In the genomic region with DNA sequence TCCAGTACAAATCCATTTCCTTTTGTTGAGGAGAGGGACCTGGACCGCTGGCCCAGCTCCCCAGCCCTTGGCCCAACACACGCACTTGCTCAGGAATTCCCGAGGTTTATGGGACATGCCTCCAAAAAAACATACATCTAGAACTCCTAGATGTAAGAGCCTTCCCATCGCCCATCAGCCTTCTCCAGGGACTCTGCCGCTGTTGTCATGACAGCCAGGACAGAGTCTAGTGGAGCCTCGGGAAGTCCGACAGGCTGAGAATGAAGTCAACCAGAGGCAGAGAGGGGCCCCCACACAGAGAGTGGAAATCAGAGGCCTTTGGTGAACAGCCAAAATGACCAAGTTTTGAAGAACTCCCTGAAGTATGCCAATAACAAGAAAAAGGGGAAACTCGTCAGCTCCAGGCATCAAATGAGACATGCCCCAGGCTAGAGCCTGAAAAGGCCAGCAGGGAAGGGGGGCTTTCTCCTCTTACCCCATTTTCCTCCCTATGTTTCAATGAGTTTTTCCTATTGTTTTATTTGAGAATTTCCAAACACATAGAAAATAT, we compare ENCODE assay signal across 13 cellular contexts. TPM values are rescaled to one million over a fixed set of nuclear protein-coding genes. Genes with fewer than 3 reads are reported as not detected.
A peak's percentile ranks its signal among the peaks of the same experiment; 100 is the strongest.
DNase-seq lines count a peak whose midpoint lies in the region; ATAC-seq and TF ChIP-seq lines count a peak whose summit lies in the region.
"Had no signal": no experiment of that assay in that cellular context is flagged by ENCODE, and none has a peak within 500 bp of the region (broad histone marks: within the 10 kb centered on the region; RNA-seq: fewer than 3 reads in every experiment).

No MANE protein-coding gene starts in this region.

- no peaks in the 10 kb centered on the region for H3K36me3 ChIP-seq in osteoblast (ENCODE audit: insufficient read depth, low read length)
- H3K36me3 ChIP-seq: sigmoid colon had no signal

- no peaks in the 10 kb centered on the region for H3K9me3 ChIP-seq in osteoblast (ENCODE audit: low read depth, low read length)
- H3K9me3 ChIP-seq: sigmoid colon had no signal

- no peak overlapping the region for H3K4me3 Mint-ChIP-seq in activated CD8-positive, alpha-beta T cell treated with anti-CD3 and anti-CD28 coated beads, Interleukin-2, amount 10 ng/mL, durations not matched to agents 7 days and 5 days
- no peak overlapping the region for H3K4me3 Mint-ChIP-seq in progenitor cell of endocrine pancreas (ENCODE audit: low read depth)

- no peaks in the 10 kb centered on the region for H3K79me2 ChIP-seq in osteoblast (ENCODE audit: insufficient read depth, low read length)

- H3K27ac ChIP-seq in HL-60 (replicated peaks) (peak overlapping the region; percentile 85), osteoblast (ENCODE audit: low read depth, low read length) (no peak overlapping the region)
- H3K27ac ChIP-seq: 22Rv1 had no signal

- no peak overlapping the region for H2AFZ ChIP-seq in osteoblast (ENCODE audit: low read length)

- H3K36me3 Mint-ChIP-seq in activated CD8-positive, alpha-beta T cell treated with anti-CD3 and anti-CD28 coated beads, Interleukin-2, amount 10 ng/mL, durations not matched to agents 7 days and 5 days (ENCODE audit: low read depth): no peaks in the 10 kb centered on the region
- H3K36me3 Mint-ChIP-seq in progenitor cell of endocrine pancreas (ENCODE audit: insufficient read depth): no peaks in the 10 kb centered on the region

- POLR2A ChIA-PET in activated CD8-positive, alpha-beta T cell treated with anti-CD3 and anti-CD28 coated beads, Interleukin-2, amount 10 ng/mL, durations not matched to agents 7 days and 5 days (lab: Charles Lee): interaction anchor here (0.9 to 5.0 kb wide), 3 partner anchors 9 to 44 kb away, joined by 3 to 19 read pairs (median 9); partner anchors contain the start of gene CAB39

- TF ChIP-seq CTCF in HL-60 (IDR thresholded peaks at IDR 0.05; ENCODE audit: insufficient read depth, low read length): no peak
- no peak for TF ChIP-seq CTCF in osteoblast (IDR thresholded peaks at IDR 0.05; ENCODE audit: extremely low read depth, low read depth, low read length)
- no peak for TF ChIP-seq CTCF in progenitor cell of endocrine pancreas (IDR thresholded peaks at IDR 0.05; ENCODE audit: unreplicated experiment)

- H3K4me1 Mint-ChIP-seq in activated CD8-positive, alpha-beta T cell treated with anti-CD3 and anti-CD28 coated beads, Interleukin-2, amount 10 ng/mL, durations not matched to agents 7 days and 5 days (ENCODE audit: low read depth): peaks cover 72% of the 10 kb centered on the region
- H3K4me1 Mint-ChIP-seq in progenitor cell of endocrine pancreas (ENCODE audit: low read depth): peaks cover 13% of the 10 kb centered on the region

- H3K4me3 ChIP-seq in HL-60 (replicated peaks; ENCODE audit: insufficient read depth, low read length) (no peak overlapping the region), osteoblast (ENCODE audit: insufficient read depth, low read length) (no peak overlapping the region)
- H3K4me3 ChIP-seq: sigmoid colon had no signal

- H3K27ac Mint-ChIP-seq in activated CD8-positive, alpha-beta T cell treated with anti-CD3 and anti-CD28 coated beads, Interleukin-2, amount 10 ng/mL, durations not matched to agents 7 days and 5 days: peak overlapping the region; percentile 87
- H3K27ac Mint-ChIP-seq in progenitor cell of endocrine pancreas: no peak overlapping the region

- no peaks in the 10 kb centered on the region for H4K20me1 ChIP-seq in osteoblast (ENCODE audit: insufficient read depth, low read length)

- no peak for ATAC-seq in activated CD8-positive, alpha-beta T cell treated with anti-CD3 and anti-CD28 coated beads, Interleukin-2, amount 10 ng/mL, durations not matched to agents 7 days and 5 days

- H3K27me3 ChIP-seq in HL-60 (ENCODE audit: insufficient read depth, poor library complexity, severe bottlenecking) (no peaks in the 10 kb centered on the region), osteoblast (ENCODE audit: insufficient read depth, low read length) (no peaks in the 10 kb centered on the region)
- H3K27me3 ChIP-seq: sigmoid colon had no signal

- no peak overlapping the region for H3K4me2 ChIP-seq in osteoblast (ENCODE audit: insufficient read depth, low read length)

- peak; percentile 19 for DNase-seq in DMS 273 (lab: John Stamatoyannopoulos, UW; ENCODE audit: unreplicated experiment)
- DNase-seq in DMS 273 treated with DMSO at 0.1 percent for 48 hours (lab: John Stamatoyannopoulos, UW): no peak
- DNase-seq in HL-60 (ENCODE audit: low read depth in 1 of 2, low spot score in 1 of 2): peak in 1 of 2 experiments; percentile 45
- no peak for DNase-seq in activated CD8-positive, alpha-beta T cell treated with anti-CD3 and anti-CD28 coated beads, Interleukin-2, amount 10 ng/mL, durations not matched to agents 7 days and 5 days
- DNase-seq in osteoblast (ENCODE audit: insufficient read length, low spot score, missing footprints): peak; percentile 84
- DNase-seq in progenitor cell of endocrine pancreas (ENCODE audit: low spot score, unreplicated experiment): no peak
- DNase-seq in cerebellar nuclear complex (lab: John Stamatoyannopoulos, UW): no peak
- no peak for DNase-seq in hypothalamus (lab: John Stamatoyannopoulos, UW)
- DNase-seq: activated naive CD4-positive, alpha-beta T cell; kidney; sigmoid colon; SW 1271 had no signal

- H3K4me1 ChIP-seq in osteoblast (ENCODE audit: insufficient read depth, low read length): peaks cover 11% of the 10 kb centered on the region
- H3K4me1 ChIP-seq: sigmoid colon had no signal

- H3K9me3 Mint-ChIP-seq in activated CD8-positive, alpha-beta T cell treated with anti-CD3 and anti-CD28 coated beads, Interleukin-2, amount 10 ng/mL, durations not matched to agents 7 days and 5 days (ENCODE audit: insufficient read depth): no peaks in the 10 kb centered on the region
- no peaks in the 10 kb centered on the region for H3K9me3 Mint-ChIP-seq in progenitor cell of endocrine pancreas (ENCODE audit: low read depth)

- CTCF ChIA-PET in activated CD8-positive, alpha-beta T cell treated with anti-CD3 and anti-CD28 coated beads, Interleukin-2, amount 10 ng/mL, durations not matched to agents 7 days and 5 days (lab: Charles Lee): interaction anchor here (1.1 to 3.2 kb wide), 7 partner anchors 9 to 129 kb away, joined by 3 to 13 read pairs (median 4); partner anchors contain the start of gene CAB39

- H3K27me3 Mint-ChIP-seq in activated CD8-positive, alpha-beta T cell treated with anti-CD3 and anti-CD28 coated beads, Interleukin-2, amount 10 ng/mL, durations not matched to agents 7 days and 5 days (ENCODE audit: low read depth): no peaks in the 10 kb centered on the region
- peaks cover 7% of the 10 kb centered on the region for H3K27me3 Mint-ChIP-seq in progenitor cell of endocrine pancreas

RNA-seq across cellular contexts. Expression of gene CAB39, which starts 43.2 kb away (rescaled TPM):
- total RNA-seq in activated CD8-positive, alpha-beta T cell treated with anti-CD3 and anti-CD28 coated beads, Interleukin-2, amount 10 ng/mL, durations not matched to agents 7 days and 5 days: 100 to 1,000 TPM; 175 to 178 TPM
- total RNA-seq in osteoblast: 53.2 and 56.6 TPM in 2 replicates
- total RNA-seq in progenitor cell of endocrine pancreas: 44.1 and 49.0 TPM in 2 replicates

Comparison
In these comparisons a context has a peak if more than half of its experiments do, and no peak if none do; other contexts are left out.
1. DNase-seq: peak in DMS 273 (single experiment) and osteoblast (single experiment); none in DMS 273 treated with DMSO at 0.1 percent for 48 hours (single experiment), activated CD8-positive, alpha-beta T cell treated with anti-CD3 and anti-CD28 coated beads, Interleukin-2, amount 10 ng/mL, durations not matched to agents 7 days and 5 days (single experiment), progenitor cell of endocrine pancreas (single experiment), cerebellar nuclear complex (0 of 2) and hypothalamus (0 of 51).